ENCODE assay signal across 7 cellular contexts in genomic region chr1:112234710-112235109, GRCh38.
"Had no signal": no experiment of that assay in that cellular context is flagged by ENCODE, and none has a peak within 500 bp of the region (broad histone marks: within the 10 kb centered on the region; RNA-seq: fewer than 3 reads in every experiment).

No MANE protein-coding gene starts in this region.

- FAIRE-seq: HepG2 had no signal

- H3K27ac ChIP-seq: HL-60 had no signal

- H3K9me3 ChIP-seq: HAP-1 had no signal

- ATAC-seq: GM23338, HCT116, HepG2 had no signal

- DNase-seq: H7, HFFc6 had no signal

- H3K4me1 ChIP-seq: HAP-1 had no signal

- H2AFZ ChIP-seq: GM23338 had no signal

- H3K36me3 ChIP-seq: HAP-1 had no signal

- H3K4me2 ChIP-seq: GM23338 had no signal

- H3K4me3 ChIP-seq: GM23338, HAP-1 had no signal
